ENCODE assay signal across 8 cellular contexts in the genomic region with DNA sequence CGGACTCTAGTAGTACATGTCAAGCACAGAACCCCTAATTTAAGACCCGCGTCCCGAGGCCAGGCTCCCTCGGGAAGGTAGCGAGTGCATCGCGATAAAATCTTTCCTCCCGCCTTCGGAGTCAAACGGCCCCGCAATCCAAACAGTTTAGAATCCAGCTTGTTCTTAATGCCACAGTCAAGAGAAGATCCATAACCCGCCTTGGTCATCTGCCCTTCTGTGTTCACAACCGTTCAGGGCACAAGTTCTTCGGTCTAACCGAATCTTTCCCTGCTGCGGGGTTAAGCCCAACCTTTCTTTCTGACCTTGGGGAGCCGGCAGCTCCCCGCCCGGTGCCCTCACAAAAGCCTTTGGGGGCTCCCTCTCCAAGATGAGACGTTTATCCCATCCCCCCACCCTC. TPM values are rescaled to one million over a fixed set of nuclear protein-coding genes. Genes with fewer than 3 reads are reported as not detected.
A peak's percentile ranks its signal among the peaks of the same experiment; 100 is the strongest.
DNase-seq lines count a peak whose midpoint lies in the region; ATAC-seq and TF ChIP-seq lines count a peak whose summit lies in the region.

No MANE protein-coding gene starts in this region.

- H3K9me3 ChIP-seq in MM.1S (replicated peaks; ENCODE audit: insufficient read depth, low read length): no peaks in the 10 kb centered on the region
- no peaks in the 10 kb centered on the region for H3K9me3 ChIP-seq in thoracic aorta

- H3K4me2 ChIP-seq in MM.1S (ENCODE audit: low read depth, low read length): peak overlapping the region; percentile 71

- peak; percentile 44 for DNase-seq in G401 (ENCODE audit: low spot score)
- DNase-seq in MM.1S: no peak
- DNase-seq in brain microvascular endothelial cell: peak; percentile 17
- no peak for DNase-seq in left lobe of liver (ENCODE audit: low spot score)
- no peak for DNase-seq in thoracic aorta (ENCODE audit: low spot score)

- in situ Hi-C loops in G401 (cut with HindIII; ENCODE audit: low sequenced_read_pairs) (no loop called here), brain microvascular endothelial cell (cut with HindIII; ENCODE audit: low pct_ligation_motif_present, low sequenced_read_pairs) (no loop called here)

- H3K9ac ChIP-seq in MM.1S (ENCODE audit: low read length): peak overlapping the region; percentile 83

- H3K27me3 ChIP-seq in MM.1S (replicated peaks; ENCODE audit: insufficient read depth, low read length) (no peaks in the 10 kb centered on the region), brain microvascular endothelial cell (replicated peaks) (no peaks in the 10 kb centered on the region), thoracic aorta (replicated peaks; ENCODE audit: insufficient read depth) (no peaks in the 10 kb centered on the region)

- TF ChIP-seq CTCF in MM.1S (IDR thresholded peaks at IDR 0.05; ENCODE audit: low read length): no peak
- TF ChIP-seq CTCF in brain microvascular endothelial cell (IDR thresholded peaks at IDR 0.05; ENCODE audit: low read depth, low read length, missing control alignments): no peak
- TF ChIP-seq CTCF in thoracic aorta (IDR thresholded peaks at IDR 0.05): no peak

- H3K4me3 ChIP-seq in MM.1S (ENCODE audit: low read length) (peak overlapping the region; percentile 95), brain microvascular endothelial cell (ENCODE audit: low read depth, low read length) (peak overlapping the region; percentile 92), thoracic aorta (peak overlapping the region; percentile 90)

- peak; percentile 8 for ATAC-seq in left lobe of liver
- ATAC-seq in thoracic aorta (ENCODE audit: insufficient number of reproducible peaks, low FRiP score, low read depth): no peak
- no peak for ATAC-seq in GM21737 (IDR thresholded peaks at IDR 0.05; ENCODE audit: unreplicated experiment)
- ATAC-seq in HG02840 (IDR thresholded peaks at IDR 0.05; ENCODE audit: low FRiP score, unreplicated experiment): no peak
- no peak for ATAC-seq in HG03108 (IDR thresholded peaks at IDR 0.05; ENCODE audit: unreplicated experiment)

- H3K79me2 ChIP-seq in MM.1S (ENCODE audit: low read length): peaks cover 68% of the 10 kb centered on the region

- no peak overlapping the region for H3K27ac ChIP-seq in MM.1S (ENCODE audit: low read length)
- no peak overlapping the region for H3K27ac ChIP-seq in brain microvascular endothelial cell
- peak overlapping the region; percentile 62 to 83 for H3K27ac ChIP-seq in thoracic aorta

- H3K36me3 ChIP-seq in MM.1S (replicated peaks; ENCODE audit: insufficient read depth, low read length): no peaks in the 10 kb centered on the region; the same call in 1 of the 2 replicates
- H3K36me3 ChIP-seq in brain microvascular endothelial cell (replicated peaks): peaks cover 11% of the 10 kb centered on the region
- H3K36me3 ChIP-seq in thoracic aorta: peaks cover 10% of the 10 kb centered on the region

- no peaks in the 10 kb centered on the region for H3F3A ChIP-seq in MM.1S (ENCODE audit: insufficient read depth, low read length)

- no peaks in the 10 kb centered on the region for H3K9me2 ChIP-seq in MM.1S (replicated peaks; ENCODE audit: insufficient read depth, low read length)

- no peaks in the 10 kb centered on the region for H4K20me1 ChIP-seq in MM.1S (ENCODE audit: insufficient read depth, low read length)

- H3K4me1 ChIP-seq in MM.1S (ENCODE audit: low read length) (peaks cover 4% of the 10 kb centered on the region), thoracic aorta (ENCODE audit: control insufficient read depth in 1 of 2, low read depth in 2 of 2) (peaks cover 16 to 52% of the 10 kb centered on the region in 2 donors)

- peak overlapping the region; percentile 89 for H2AFZ ChIP-seq in MM.1S (ENCODE audit: low read length)

RNA-seq across cellular contexts. Expression of a gene that starts 30.3 kb away (rescaled TPM):
- total RNA-seq in G401 (2014; rRNA removed; shearing (Covaris generic)): 0.14 TPM in 1 of 2 replicates, not detected in the other
- total RNA-seq in left lobe of liver (0.13 TPM), thoracic aorta (not detected)

RNA-seq across cellular contexts. Expression of a gene that starts 38.5 kb away (rescaled TPM):
- total RNA-seq in G401 (2014; rRNA removed; shearing (Covaris generic)): 8.2 and 10.8 TPM in 2 replicates
- total RNA-seq in left lobe of liver (20.1 TPM), thoracic aorta (10 to 100 TPM; 32.1 to 34.1 TPM)

Comparison
In these comparisons a context has a peak if more than half of its experiments do, and no peak if none do; other contexts are left out.
1. DNase-seq: peak in G401 (single experiment) and brain microvascular endothelial cell (single experiment); none in MM.1S (single experiment), left lobe of liver (single experiment) and thoracic aorta (single experiment).
2. H3K27ac ChIP-seq: peak in thoracic aorta (2 of 2); none in MM.1S (single experiment) and brain microvascular endothelial cell (single experiment).
3. Peak in every context shown above with its lines, with median percentiles within 50 percentile points of each other: H3K4me3 ChIP-seq.